Comparison of ENCODE assay signal across 20 cellular contexts in genomic region chr10:12842310-12842709, GRCh38.
DNase-seq lines count a peak whose midpoint lies in the region; ATAC-seq, FAIRE-seq and TF ChIP-seq lines count a peak whose summit lies in the region.
"Had no signal": no experiment of that assay in that cellular context is flagged by ENCODE, and none has a peak within 500 bp of the region (broad histone marks: within the 10 kb centered on the region; RNA-seq: fewer than 3 reads in every experiment).

No MANE protein-coding gene starts in this region.

- CTCF ChIA-PET in H1 (lab: Charles Lee; ENCODE audit: partially characterized antibody), result interaction anchor here (0.7 to 1.7 kb wide), 10 partner anchors 10 to 214 kb away, joined by 3 to 6 read pairs (median 3); no protein-coding TSS in a partner anchor
- CTCF ChIA-PET in naive thymus-derived CD4-positive, alpha-beta T cell (lab: Charles Lee), result no interaction called here

- no peak overlapping the region for H3K9ac ChIP-seq in H1 (replicated peaks in 1 of 4; ENCODE audit: extremely low read depth in 1 of 4, low read depth in 3 of 4, low read length in 3 of 4)
- H3K9ac ChIP-seq: BLaER1, GM23248 had no signal

- H3K4me3 ChIP-seq in H1 (ENCODE audit: extremely low read depth in 1 of 4, insufficient read depth in 2 of 4, low read depth in 3 of 4, low read length in 4 of 4), result no peak overlapping the region
- H3K4me3 ChIP-seq in naive thymus-derived CD4-positive, alpha-beta T cell (ENCODE audit: low read length), result no peak overlapping the region
- H3K4me3 ChIP-seq: BLaER1, GM23248 had no signal

- no peak overlapping the region for H2BK20ac ChIP-seq in H1 (ENCODE audit: low read length)

- H3K4me1 Mint-ChIP-seq in osteocyte (ENCODE audit: unreplicated experiment), result peaks cover 36% of the 10 kb centered on the region
- H3K4me1 Mint-ChIP-seq in naive thymus-derived CD4-positive, alpha-beta T cell, result no peaks in the 10 kb centered on the region
- H3K4me1 Mint-ChIP-seq: B cell; CD4-positive, CD25-positive, alpha-beta regulatory T cell had no signal

- no peak overlapping the region for H2BK15ac ChIP-seq in H1 (ENCODE audit: low read length)

- in situ Hi-C loops in GM13976 (cut with MboI; ENCODE audit: low sequenced_read_pairs, unreplicated experiment), result no loop called here

- H4K8ac ChIP-seq in H1 (ENCODE audit: extremely low read depth, insufficient read depth, low read length), result no peak overlapping the region

- H2BK12ac ChIP-seq in H1 (ENCODE audit: low read depth, low read length), result no peak overlapping the region

- H3K4me2 ChIP-seq in H1 (ENCODE audit: insufficient read depth in 1 of 2, low read depth in 2 of 2, low read length in 2 of 2), result no peak overlapping the region
- H3K4me2 ChIP-seq: BLaER1 had no signal

- H3K27ac ChIP-seq in H1 (ENCODE audit: low read depth, low read length), result no peak overlapping the region
- no peak overlapping the region for H3K27ac ChIP-seq in naive thymus-derived CD4-positive, alpha-beta T cell (ENCODE audit: low read depth, low read length)
- H3K27ac ChIP-seq: BLaER1, C4-2B, GM23248 had no signal

- peaks cover 0 to 7% (median 0%) of the 10 kb centered on the region in 4 experiments; a peak in 4 of 7 replicates for H3K4me1 ChIP-seq in H1 (replicated peaks in 1 of 4; ENCODE audit: control insufficient read depth in 3 of 4, insufficient read depth in 4 of 4, low read length in 3 of 4)
- no peaks in the 10 kb centered on the region for H3K4me1 ChIP-seq in naive thymus-derived CD4-positive, alpha-beta T cell (ENCODE audit: control insufficient read depth in 2 of 2, insufficient read depth in 2 of 2, low read length in 2 of 2)

- 91% methylated on average over 6 of the region's 6 CpGs; no CpG with 5 or more reads in 1 of the 2 experiments for WGBS in H1 (ENCODE audit: extremely low coverage in 1 of 2, insufficient coverage in 1 of 2, insufficient read length in 1 of 2, insufficient replicate concordance in 2 of 2, low coverage in 1 of 2, low lambda C conversion rate in 2 of 2, missing lambda C conversion rate in 1 of 2), 2 experiments

- no peak for TF ChIP-seq POLR2A in H1 (IDR thresholded peaks at IDR 0.05; ENCODE audit: control extremely low read depth in 1 of 2, low read depth in 2 of 2, low read length in 2 of 2)

- no peaks in the 10 kb centered on the region for H3K36me3 ChIP-seq in H1 (ENCODE audit: control insufficient read depth in 2 of 4, insufficient read depth in 4 of 4, low read length in 3 of 4)
- no peaks in the 10 kb centered on the region for H3K36me3 ChIP-seq in naive thymus-derived CD4-positive, alpha-beta T cell (ENCODE audit: control insufficient read depth in 2 of 3, insufficient read depth in 3 of 3, low read length in 3 of 3)
- H3K36me3 ChIP-seq: BLaER1 had no signal

- H3K18ac ChIP-seq in H1 (ENCODE audit: extremely low read depth, low read length), result no peak overlapping the region

- H3K23ac ChIP-seq in H1 (ENCODE audit: insufficient read length), result no peak overlapping the region

- H3K9me3 ChIP-seq in H1 (ENCODE audit: insufficient read depth in 2 of 2, low read depth in 1 of 2, low read length in 1 of 2), result no peaks in the 10 kb centered on the region
- no peaks in the 10 kb centered on the region for H3K9me3 ChIP-seq in naive thymus-derived CD4-positive, alpha-beta T cell (ENCODE audit: control insufficient read depth in 2 of 3, low read length in 3 of 3)
- H3K9me3 ChIP-seq: BLaER1, Caco-2 had no signal

- no peak overlapping the region for H2AK5ac ChIP-seq in H1 (ENCODE audit: low read depth, low read length)

- DNase-seq in H1 (ENCODE audit: low read depth in 1 of 2, low spot score in 2 of 2) (no peak), mesenteric fat pad (ENCODE audit: low spot score) (peak; percentile 37), osteocyte (ENCODE audit: extremely low spot score, unreplicated experiment) (no peak), GM13976 (ENCODE audit: low spot score) (no peak), T1000 (lab: John Stamatoyannopoulos, UW) (no peak)
- DNase-seq in naive thymus-derived CD4-positive, alpha-beta T cell, result no peak
- DNase-seq: Caco-2; CD4-positive, CD25-positive, alpha-beta regulatory T cell; CD8-positive, alpha-beta T cell; DMS153; DND-41; GM23248; H9 had no signal

- no peaks in the 10 kb centered on the region for H3K27me3 Mint-ChIP-seq in osteocyte (ENCODE audit: unreplicated experiment)
- peaks cover 0 to 17% (median 12%) of the 10 kb centered on the region in 5 donors for H3K27me3 Mint-ChIP-seq in naive thymus-derived CD4-positive, alpha-beta T cell

- H2AFZ ChIP-seq in H1 (ENCODE audit: low read length), result no peak overlapping the region
- H2AFZ ChIP-seq: GM23248 had no signal

- no peak for ATAC-seq in naive thymus-derived CD4-positive, alpha-beta T cell
- ATAC-seq: CD8-positive, alpha-beta T cell; HCT116 had no signal

- H3K56ac ChIP-seq in H1 (replicated peaks; ENCODE audit: insufficient read length, low read depth, low read length), result no peak overlapping the region

- no peak for TF ChIP-seq EP300 in H1 (IDR thresholded peaks at IDR 0.05; ENCODE audit: borderline replicate concordance in 1 of 2, low read depth in 2 of 2, low read length in 2 of 2)

- H3K14ac ChIP-seq in H1 (ENCODE audit: insufficient read length), result no peak overlapping the region

- H3K79me1 ChIP-seq in H1 (ENCODE audit: low read depth, low read length), result no peaks in the 10 kb centered on the region

- no peak for FAIRE-seq in H1 (lab: Jason Lieb, UNC)
- FAIRE-seq: G401.6, GM12892, GM19239 had no signal

- no peaks in the 10 kb centered on the region for H4K20me1 ChIP-seq in H1 (replicated peaks in 1 of 2; ENCODE audit: control insufficient read depth in 1 of 2, insufficient read depth in 2 of 2, low read length in 2 of 2)
- H4K20me1 ChIP-seq: BLaER1 had no signal

- H3K36me3 Mint-ChIP-seq in osteocyte (ENCODE audit: unreplicated experiment), result no peaks in the 10 kb centered on the region
- H3K36me3 Mint-ChIP-seq in naive thymus-derived CD4-positive, alpha-beta T cell, result no peaks in the 10 kb centered on the region
- H3K36me3 Mint-ChIP-seq: CD4-positive, CD25-positive, alpha-beta regulatory T cell; CD8-positive, alpha-beta T cell had no signal

- H4K91ac ChIP-seq in H1 (replicated peaks; ENCODE audit: insufficient read length, low read length), result no peak overlapping the region

- no peak for TF ChIP-seq CTCF in H1 (IDR thresholded peaks at IDR 0.05; ENCODE audit: control extremely low read depth in 1 of 3, insufficient read depth in 1 of 3, low read depth in 1 of 3, low read length in 3 of 3)
- no peak for TF ChIP-seq CTCF in osteocyte (IDR thresholded peaks at IDR 0.05)
- TF ChIP-seq CTCF in GM13976 (IDR thresholded peaks at IDR 0.05; ENCODE audit: borderline replicate concordance, control extremely low read depth, extremely low read depth, insufficient read depth, missing control alignments), result no peak

- H2BK5ac ChIP-seq in H1 (ENCODE audit: low read depth, low read length), result peak overlapping the region; percentile 68; the same call in 1 of the 2 replicates

- POLR2A ChIA-PET in H1 (lab: Charles Lee; ENCODE audit: partially characterized antibody), result interaction anchor here (1.7 kb wide), 1 partner anchor 11 kb away, joined by 3 read pairs; no protein-coding TSS in a partner anchor
- POLR2A ChIA-PET in naive thymus-derived CD4-positive, alpha-beta T cell (lab: Charles Lee), result no interaction called here

- intact Hi-C loops in naive thymus-derived CD4-positive, alpha-beta T cell (cut with micrococcal nuclease), result no loop called here

- H4K5ac ChIP-seq in H1 (ENCODE audit: insufficient read length, low read depth, low read length), result no peak overlapping the region

- H3K4me3 Mint-ChIP-seq in osteocyte (ENCODE audit: unreplicated experiment), result no peak overlapping the region
- H3K4me3 Mint-ChIP-seq in naive thymus-derived CD4-positive, alpha-beta T cell, result no peak overlapping the region
- H3K4me3 Mint-ChIP-seq: B cell; CD4-positive, CD25-positive, alpha-beta regulatory T cell; CD8-positive, alpha-beta T cell; H9 had no signal

- no peaks in the 10 kb centered on the region for H3K23me2 ChIP-seq in H1 (ENCODE audit: low read depth, low read length)

- no peak overlapping the region for H3K4ac ChIP-seq in H1 (replicated peaks; ENCODE audit: insufficient read length, low read depth, low read length)

- no peaks in the 10 kb centered on the region for H3K9me3 Mint-ChIP-seq in osteocyte (ENCODE audit: unreplicated experiment)
- no peaks in the 10 kb centered on the region for H3K9me3 Mint-ChIP-seq in naive thymus-derived CD4-positive, alpha-beta T cell
- H3K9me3 Mint-ChIP-seq: CD8-positive, alpha-beta T cell; H9 had no signal

- H3K27ac Mint-ChIP-seq in osteocyte (ENCODE audit: unreplicated experiment), result peak overlapping the region; percentile 47
- H3K27ac Mint-ChIP-seq in naive thymus-derived CD4-positive, alpha-beta T cell, result no peak overlapping the region
- H3K27ac Mint-ChIP-seq: B cell; CD4-positive, CD25-positive, alpha-beta regulatory T cell; CD8-positive, alpha-beta T cell; H9 had no signal

- TF ChIP-seq RAD21 in H1 (IDR thresholded peaks at IDR 0.05 in 1 of 2, conservative IDR thresholded peaks at IDR 0.05 in 1 of 2; ENCODE audit: low read depth in 2 of 2, low read length in 2 of 2), result no peak

- no peaks in the 10 kb centered on the region for H3K79me2 ChIP-seq in H1 (ENCODE audit: control insufficient read depth in 1 of 2, insufficient read depth in 2 of 2, low read length in 2 of 2)

- H2BK120ac ChIP-seq in H1 (replicated peaks; ENCODE audit: low read depth, low read length), result no peak overlapping the region

- no peaks in the 10 kb centered on the region for H3K27me3 ChIP-seq in H1 (replicated peaks in 1 of 4; ENCODE audit: control insufficient read depth in 3 of 4, extremely low read depth in 1 of 4, insufficient read depth in 3 of 4, low read length in 3 of 4)
- no peaks in the 10 kb centered on the region for H3K27me3 ChIP-seq in naive thymus-derived CD4-positive, alpha-beta T cell (ENCODE audit: control insufficient read depth in 2 of 2, insufficient read depth in 2 of 2, low read length in 2 of 2)
- H3K27me3 ChIP-seq: BLaER1 had no signal

TF ChIP-seq in H1, 55 proteins besides CTCF, POLR2A, EP300 and RAD21:
- TF ChIP-seq GTF2F1 (IDR thresholded peaks at IDR 0.05; ENCODE audit: borderline replicate concordance, low read depth, low read length), result no peak
- no peak for TF ChIP-seq PHF8 (conservative IDR thresholded peaks at IDR 0.05; ENCODE audit: low read depth, low read length)
- TF ChIP-seq YY1 (IDR thresholded peaks at IDR 0.05; ENCODE audit: low read depth, low read length), result no peak
TF ChIP-seq in H1: peak in this region for 0.
